17 cellular contexts compared by ENCODE assay signal in the genomic region with DNA sequence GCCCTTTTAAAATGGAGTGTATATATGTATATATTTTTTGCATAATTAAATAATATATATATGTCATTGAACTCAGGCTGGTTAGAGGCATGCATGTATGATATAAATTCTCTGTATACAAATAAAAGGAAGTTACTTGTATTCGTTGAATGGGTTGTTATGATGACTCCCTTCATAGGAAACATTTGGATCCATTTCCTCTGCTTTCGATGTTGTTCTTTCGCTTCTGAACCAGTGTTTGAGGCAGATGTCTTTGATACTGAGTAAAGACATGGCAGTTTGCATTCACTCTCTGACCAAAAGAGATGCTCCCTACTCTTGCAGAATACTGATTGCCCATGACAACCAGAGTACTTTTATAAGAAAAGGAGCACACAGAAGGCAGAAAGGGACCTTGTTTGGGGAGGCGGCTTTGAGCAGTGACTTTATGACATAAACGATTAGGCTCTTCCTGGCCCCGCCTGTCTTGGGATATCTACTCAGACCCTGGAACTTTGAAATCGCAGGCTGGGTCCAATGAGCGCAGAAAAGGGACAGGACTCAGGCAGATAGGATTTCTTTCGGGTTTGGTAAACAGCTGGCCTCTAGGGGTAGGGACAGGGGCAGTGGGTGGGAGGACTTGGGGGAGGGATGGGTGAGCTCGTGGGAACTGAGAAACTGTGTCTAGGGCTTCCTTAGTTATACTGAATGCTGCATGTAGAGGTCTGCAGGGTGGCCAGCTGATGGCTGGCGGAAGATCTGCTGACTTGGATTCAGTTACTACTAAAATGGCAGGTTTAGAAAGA. TPM values are rescaled to one million over a fixed set of nuclear protein-coding genes. Genes with fewer than 3 reads are reported as not detected.
"Had no signal": no experiment of that assay in that cellular context is flagged by ENCODE, and none has a peak within 500 bp of the region (broad histone marks: within the 10 kb centered on the region; RNA-seq: fewer than 3 reads in every experiment).

No MANE protein-coding gene starts in this region.

- H3K9me3 ChIP-seq: adrenal gland, colonic mucosa, psoas muscle, tibial nerve had no signal

- H3K27ac ChIP-seq: colonic mucosa, neural progenitor cell, psoas muscle had no signal

- DNase-seq: activated CD4-positive, alpha-beta memory T cell treated with anti-CD3 and anti-CD28 coated beads, Interleukin-2, amount 10 ng/mL, durations not matched to agents 7 days and 5 days; activated CD4-positive, alpha-beta T cell treated with anti-CD3 and anti-CD28 coated beads for 4 hours; activated naive CD4-positive, alpha-beta T cell treated with anti-CD3 and anti-CD28 coated beads, Interleukin-2, amount 50 U/mL, for 16 hours; activated T-cell treated with anti-CD3 and anti-CD28 coated beads, Interleukin-2, amount 50 U/mL, for 24 hours; adrenal gland; caudate nucleus; colonic mucosa; effector memory CD4-positive, alpha-beta T cell; midbrain; psoas muscle; stimulated activated CD4-positive, alpha-beta T cell treated with anti-CD3 and anti-CD28 coated beads, Interleukin-12 subunit alpha, Interleukin-12 subunit beta, amount 100 ng/mL, for 4 hours; stimulated activated CD4-positive, alpha-beta T cell treated with anti-CD3 and anti-CD28 coated beads, Interleukin-2, amount 100 ng/mL, for 24 hours had no signal

- H3K27me3 ChIP-seq: adrenal gland, colonic mucosa, neural progenitor cell, tibial nerve had no signal

- H3K4me1 ChIP-seq: colonic mucosa, neural progenitor cell had no signal

- FAIRE-seq: frontal cortex, islet of Langerhans had no signal

- H3K36me3 ChIP-seq: colonic mucosa, neural progenitor cell had no signal

- H3K4me3 ChIP-seq: adrenal gland, colonic mucosa, neural progenitor cell, psoas muscle, tibial nerve had no signal

- ATAC-seq: left lobe of liver, psoas muscle had no signal

RNA-seq across cellular contexts. Expression of a gene that starts 23.2 kb away (rescaled TPM):
- total RNA-seq: activated CD4-positive, alpha-beta memory T cell treated with anti-CD3 and anti-CD28 coated beads, Interleukin-2, amount 10 ng/mL, durations not matched to agents 7 days and 5 days had no signal
